22 cellular contexts compared by ENCODE assay signal in the genomic region with DNA sequence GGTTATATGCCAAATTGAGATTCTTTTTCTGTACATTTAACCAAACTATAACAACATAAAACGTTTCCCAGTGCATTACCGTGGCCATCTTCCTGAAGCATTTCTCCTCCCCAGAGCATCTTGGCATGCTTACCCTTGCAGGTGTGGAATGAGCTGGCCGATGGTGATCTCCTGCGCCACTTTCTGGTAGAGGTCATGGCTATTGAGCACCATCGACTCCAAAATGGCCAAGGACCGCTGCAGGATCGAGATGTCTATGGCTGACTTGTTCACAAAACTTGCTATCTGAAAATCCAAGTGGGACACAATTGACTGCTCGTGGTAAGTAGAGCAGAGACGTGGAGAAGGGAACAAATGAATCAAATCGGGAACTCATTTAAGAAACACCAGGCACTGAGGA.
DNase-seq lines count a peak whose midpoint lies in the region; ATAC-seq, FAIRE-seq and TF ChIP-seq lines count a peak whose summit lies in the region.
"Had no signal": no experiment of that assay in that cellular context is flagged by ENCODE, and none has a peak within 500 bp of the region (broad histone marks: within the 10 kb centered on the region; RNA-seq: fewer than 3 reads in every experiment).

No MANE protein-coding gene starts in this region.

- H3K4me3 Mint-ChIP-seq in CD4-positive, alpha-beta T cell: no peak overlapping the region
- H3K4me3 Mint-ChIP-seq in activated CD8-positive, alpha-beta T cell treated with anti-CD3 and anti-CD28 coated beads, Interleukin-2, amount 10 ng/mL, durations not matched to agents 7 days and 5 days: no peak overlapping the region
- H3K4me3 Mint-ChIP-seq: B cell; CD8-positive, alpha-beta T cell; HFFc6 had no signal

- peak overlapping the region; percentile 2 for H3K27ac Mint-ChIP-seq in CD4-positive, alpha-beta T cell
- no peak overlapping the region for H3K27ac Mint-ChIP-seq in activated CD8-positive, alpha-beta T cell treated with anti-CD3 and anti-CD28 coated beads, Interleukin-2, amount 10 ng/mL, durations not matched to agents 7 days and 5 days
- H3K27ac Mint-ChIP-seq: B cell; CD8-positive, alpha-beta T cell; HFFc6 had no signal

- peak; percentile 53 for FAIRE-seq in urothelium cell line (lab: Jason Lieb, UNC)
- FAIRE-seq: A204.1, D721Med, G401.6, GM12891, HTR-8/SVneo had no signal

- H3K27me3 ChIP-seq in CD4-positive, alpha-beta T cell (ENCODE audit: control insufficient read depth, insufficient read depth, low read length): no peaks in the 10 kb centered on the region
- H3K27me3 ChIP-seq in HUES48 (ENCODE audit: control insufficient read depth, insufficient read depth, low read length): no peaks in the 10 kb centered on the region
- no peaks in the 10 kb centered on the region for H3K27me3 ChIP-seq in iPS-20b (ENCODE audit: insufficient read depth, low read length)

- POLR2A ChIA-PET in CD4-positive, alpha-beta T cell (lab: Charles Lee): interaction anchor here (0.8 kb wide), 1 partner anchor 161 kb away, joined by 3 read pairs; no protein-coding TSS in a partner anchor
- POLR2A ChIA-PET in activated CD8-positive, alpha-beta T cell treated with anti-CD3 and anti-CD28 coated beads, Interleukin-2, amount 10 ng/mL, durations not matched to agents 7 days and 5 days (lab: Charles Lee): no interaction called here

- peaks cover 22% of the 10 kb centered on the region for H3K4me1 ChIP-seq in HUES48 (ENCODE audit: control insufficient read depth, insufficient read depth, low read length)
- H3K4me1 ChIP-seq in iPS-20b (ENCODE audit: insufficient read depth, low read length): peaks cover 15% of the 10 kb centered on the region

- H3K9me3 Mint-ChIP-seq in CD4-positive, alpha-beta T cell: no peaks in the 10 kb centered on the region
- no peaks in the 10 kb centered on the region for H3K9me3 Mint-ChIP-seq in activated CD8-positive, alpha-beta T cell treated with anti-CD3 and anti-CD28 coated beads, Interleukin-2, amount 10 ng/mL, durations not matched to agents 7 days and 5 days (ENCODE audit: insufficient read depth)
- H3K9me3 Mint-ChIP-seq: CD8-positive, alpha-beta T cell had no signal

- H3K27me3 Mint-ChIP-seq in CD4-positive, alpha-beta T cell: no peaks in the 10 kb centered on the region
- no peaks in the 10 kb centered on the region for H3K27me3 Mint-ChIP-seq in activated CD8-positive, alpha-beta T cell treated with anti-CD3 and anti-CD28 coated beads, Interleukin-2, amount 10 ng/mL, durations not matched to agents 7 days and 5 days (ENCODE audit: low read depth)
- H3K27me3 Mint-ChIP-seq: B cell had no signal

- H3K36me3 ChIP-seq in HUES48 (ENCODE audit: control insufficient read depth, insufficient read depth, low read length) (no peaks in the 10 kb centered on the region), iPS-20b (ENCODE audit: insufficient read depth, low read depth, low read length) (no peaks in the 10 kb centered on the region)

- peak overlapping the region; percentile 11; the same call in 1 of the 2 replicates for H3K4me3 ChIP-seq in HUES48 (ENCODE audit: low read depth, low read length)
- peak overlapping the region; percentile 14; the same call in 1 of the 2 replicates for H3K4me3 ChIP-seq in iPS-20b (ENCODE audit: low read length)

- intact Hi-C loops in CD4-positive, alpha-beta T cell (cut with DNase I, micrococcal nuclease): no loop called here

- DNase-seq in CD4-positive, alpha-beta T cell: no peak
- DNase-seq in urothelium cell line (ENCODE audit: low spot score) (no peak), nucleus accumbens (lab: John Stamatoyannopoulos, UW) (no peak), NCI-H1092 treated with DMSO at 0.1 percent for 48 hours (lab: John Stamatoyannopoulos, UW) (no peak)
- DNase-seq in activated CD8-positive, alpha-beta T cell treated with anti-CD3 and anti-CD28 coated beads, Interleukin-2, amount 10 ng/mL, durations not matched to agents 7 days and 5 days: no peak
- DNase-seq: C1 segment of cervical spinal cord; CD8-positive, alpha-beta T cell; COR-L47; DMS153; DMS79 treated with DMSO at 0.1 percent for 48 hours; EL; GOT3; HCEC 1CT; HFFc6 had no signal

- no peak for TF ChIP-seq CTCF in CD4-positive, alpha-beta T cell (IDR thresholded peaks at IDR 0.05)

- H3K9ac ChIP-seq in HUES48 (ENCODE audit: low read depth, low read length) (no peak overlapping the region), iPS-20b (ENCODE audit: low read depth, low read length) (no peak overlapping the region)

- ATAC-seq in CD4-positive, alpha-beta T cell (ENCODE audit: poor library complexity): no peak
- ATAC-seq in activated CD8-positive, alpha-beta T cell treated with anti-CD3 and anti-CD28 coated beads, Interleukin-2, amount 10 ng/mL, durations not matched to agents 7 days and 5 days: no peak
- ATAC-seq: CD8-positive, alpha-beta T cell had no signal

- H3K4me1 Mint-ChIP-seq in CD4-positive, alpha-beta T cell (ENCODE audit: low read depth): peaks cover 20% of the 10 kb centered on the region
- H3K4me1 Mint-ChIP-seq in activated CD8-positive, alpha-beta T cell treated with anti-CD3 and anti-CD28 coated beads, Interleukin-2, amount 10 ng/mL, durations not matched to agents 7 days and 5 days (ENCODE audit: low read depth): peaks cover 5% of the 10 kb centered on the region
- H3K4me1 Mint-ChIP-seq: B cell had no signal

- CTCF ChIA-PET in CD4-positive, alpha-beta T cell (lab: Charles Lee): interaction anchor here (1.3 kb wide), 1 partner anchor 129 kb away, joined by 3 read pairs; no protein-coding TSS in a partner anchor
- CTCF ChIA-PET in activated CD8-positive, alpha-beta T cell treated with anti-CD3 and anti-CD28 coated beads, Interleukin-2, amount 10 ng/mL, durations not matched to agents 7 days and 5 days (lab: Charles Lee): interaction anchor here (1.2 kb wide), 2 partner anchors 11 to 26 kb away, joined by 3 to 5 read pairs; no protein-coding TSS in a partner anchor

- peaks cover 87% of the 10 kb centered on the region for H3K36me3 Mint-ChIP-seq in CD4-positive, alpha-beta T cell (ENCODE audit: low read depth)
- H3K36me3 Mint-ChIP-seq in activated CD8-positive, alpha-beta T cell treated with anti-CD3 and anti-CD28 coated beads, Interleukin-2, amount 10 ng/mL, durations not matched to agents 7 days and 5 days (ENCODE audit: low read depth): peaks cover 18% of the 10 kb centered on the region

- H3K27ac ChIP-seq in CD4-positive, alpha-beta T cell (ENCODE audit: low read depth, low read length): no peak overlapping the region
- H3K27ac ChIP-seq in HUES48 (ENCODE audit: low read depth, low read length) (peak overlapping the region; percentile 54), iPS-20b (ENCODE audit: low read length) (no peak overlapping the region)

- H3K9me3 ChIP-seq in CD4-positive, alpha-beta T cell (ENCODE audit: control insufficient read depth, low read length): no peaks in the 10 kb centered on the region
- no peaks in the 10 kb centered on the region for H3K9me3 ChIP-seq in HUES48 (ENCODE audit: control insufficient read depth, insufficient read depth, low read length)
- H3K9me3 ChIP-seq in iPS-20b (ENCODE audit: insufficient read depth, low read depth, low read length): no peaks in the 10 kb centered on the region
